In the genomic region with DNA sequence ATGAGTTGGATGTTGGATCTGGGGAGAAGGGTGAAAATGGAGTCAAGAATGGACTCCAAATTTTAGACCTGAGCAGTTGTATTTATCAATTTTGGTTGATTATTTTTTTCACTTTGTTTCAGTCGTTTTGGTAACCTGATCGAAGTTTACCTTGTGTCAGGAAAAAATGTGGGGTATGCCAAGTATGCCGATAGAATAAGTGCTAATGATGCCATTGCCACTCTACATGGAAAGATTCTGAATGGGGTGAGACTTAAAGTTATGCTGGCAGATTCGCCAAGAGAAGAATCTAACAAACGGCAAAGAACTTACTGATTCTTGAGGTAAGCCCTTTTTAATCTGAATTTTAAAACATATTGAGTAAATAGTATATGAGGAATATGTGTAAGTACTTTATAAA, we compare ENCODE assay signal across 1 cellular context.
TF ChIP-seq lines count a peak whose summit lies in the region.

No MANE protein-coding gene starts in this region.

TF ChIP-seq in H1, 55 proteins besides CTCF, POLR2A, EP300 and RAD21:
- TF ChIP-seq TEAD4 (IDR thresholded peaks at IDR 0.05; ENCODE audit: low read depth, low read length) (peak; percentile 98), SP1 (IDR thresholded peaks at IDR 0.05; ENCODE audit: low read depth, low read length) (no peak)
- TF ChIP-seq, protein P1, sequence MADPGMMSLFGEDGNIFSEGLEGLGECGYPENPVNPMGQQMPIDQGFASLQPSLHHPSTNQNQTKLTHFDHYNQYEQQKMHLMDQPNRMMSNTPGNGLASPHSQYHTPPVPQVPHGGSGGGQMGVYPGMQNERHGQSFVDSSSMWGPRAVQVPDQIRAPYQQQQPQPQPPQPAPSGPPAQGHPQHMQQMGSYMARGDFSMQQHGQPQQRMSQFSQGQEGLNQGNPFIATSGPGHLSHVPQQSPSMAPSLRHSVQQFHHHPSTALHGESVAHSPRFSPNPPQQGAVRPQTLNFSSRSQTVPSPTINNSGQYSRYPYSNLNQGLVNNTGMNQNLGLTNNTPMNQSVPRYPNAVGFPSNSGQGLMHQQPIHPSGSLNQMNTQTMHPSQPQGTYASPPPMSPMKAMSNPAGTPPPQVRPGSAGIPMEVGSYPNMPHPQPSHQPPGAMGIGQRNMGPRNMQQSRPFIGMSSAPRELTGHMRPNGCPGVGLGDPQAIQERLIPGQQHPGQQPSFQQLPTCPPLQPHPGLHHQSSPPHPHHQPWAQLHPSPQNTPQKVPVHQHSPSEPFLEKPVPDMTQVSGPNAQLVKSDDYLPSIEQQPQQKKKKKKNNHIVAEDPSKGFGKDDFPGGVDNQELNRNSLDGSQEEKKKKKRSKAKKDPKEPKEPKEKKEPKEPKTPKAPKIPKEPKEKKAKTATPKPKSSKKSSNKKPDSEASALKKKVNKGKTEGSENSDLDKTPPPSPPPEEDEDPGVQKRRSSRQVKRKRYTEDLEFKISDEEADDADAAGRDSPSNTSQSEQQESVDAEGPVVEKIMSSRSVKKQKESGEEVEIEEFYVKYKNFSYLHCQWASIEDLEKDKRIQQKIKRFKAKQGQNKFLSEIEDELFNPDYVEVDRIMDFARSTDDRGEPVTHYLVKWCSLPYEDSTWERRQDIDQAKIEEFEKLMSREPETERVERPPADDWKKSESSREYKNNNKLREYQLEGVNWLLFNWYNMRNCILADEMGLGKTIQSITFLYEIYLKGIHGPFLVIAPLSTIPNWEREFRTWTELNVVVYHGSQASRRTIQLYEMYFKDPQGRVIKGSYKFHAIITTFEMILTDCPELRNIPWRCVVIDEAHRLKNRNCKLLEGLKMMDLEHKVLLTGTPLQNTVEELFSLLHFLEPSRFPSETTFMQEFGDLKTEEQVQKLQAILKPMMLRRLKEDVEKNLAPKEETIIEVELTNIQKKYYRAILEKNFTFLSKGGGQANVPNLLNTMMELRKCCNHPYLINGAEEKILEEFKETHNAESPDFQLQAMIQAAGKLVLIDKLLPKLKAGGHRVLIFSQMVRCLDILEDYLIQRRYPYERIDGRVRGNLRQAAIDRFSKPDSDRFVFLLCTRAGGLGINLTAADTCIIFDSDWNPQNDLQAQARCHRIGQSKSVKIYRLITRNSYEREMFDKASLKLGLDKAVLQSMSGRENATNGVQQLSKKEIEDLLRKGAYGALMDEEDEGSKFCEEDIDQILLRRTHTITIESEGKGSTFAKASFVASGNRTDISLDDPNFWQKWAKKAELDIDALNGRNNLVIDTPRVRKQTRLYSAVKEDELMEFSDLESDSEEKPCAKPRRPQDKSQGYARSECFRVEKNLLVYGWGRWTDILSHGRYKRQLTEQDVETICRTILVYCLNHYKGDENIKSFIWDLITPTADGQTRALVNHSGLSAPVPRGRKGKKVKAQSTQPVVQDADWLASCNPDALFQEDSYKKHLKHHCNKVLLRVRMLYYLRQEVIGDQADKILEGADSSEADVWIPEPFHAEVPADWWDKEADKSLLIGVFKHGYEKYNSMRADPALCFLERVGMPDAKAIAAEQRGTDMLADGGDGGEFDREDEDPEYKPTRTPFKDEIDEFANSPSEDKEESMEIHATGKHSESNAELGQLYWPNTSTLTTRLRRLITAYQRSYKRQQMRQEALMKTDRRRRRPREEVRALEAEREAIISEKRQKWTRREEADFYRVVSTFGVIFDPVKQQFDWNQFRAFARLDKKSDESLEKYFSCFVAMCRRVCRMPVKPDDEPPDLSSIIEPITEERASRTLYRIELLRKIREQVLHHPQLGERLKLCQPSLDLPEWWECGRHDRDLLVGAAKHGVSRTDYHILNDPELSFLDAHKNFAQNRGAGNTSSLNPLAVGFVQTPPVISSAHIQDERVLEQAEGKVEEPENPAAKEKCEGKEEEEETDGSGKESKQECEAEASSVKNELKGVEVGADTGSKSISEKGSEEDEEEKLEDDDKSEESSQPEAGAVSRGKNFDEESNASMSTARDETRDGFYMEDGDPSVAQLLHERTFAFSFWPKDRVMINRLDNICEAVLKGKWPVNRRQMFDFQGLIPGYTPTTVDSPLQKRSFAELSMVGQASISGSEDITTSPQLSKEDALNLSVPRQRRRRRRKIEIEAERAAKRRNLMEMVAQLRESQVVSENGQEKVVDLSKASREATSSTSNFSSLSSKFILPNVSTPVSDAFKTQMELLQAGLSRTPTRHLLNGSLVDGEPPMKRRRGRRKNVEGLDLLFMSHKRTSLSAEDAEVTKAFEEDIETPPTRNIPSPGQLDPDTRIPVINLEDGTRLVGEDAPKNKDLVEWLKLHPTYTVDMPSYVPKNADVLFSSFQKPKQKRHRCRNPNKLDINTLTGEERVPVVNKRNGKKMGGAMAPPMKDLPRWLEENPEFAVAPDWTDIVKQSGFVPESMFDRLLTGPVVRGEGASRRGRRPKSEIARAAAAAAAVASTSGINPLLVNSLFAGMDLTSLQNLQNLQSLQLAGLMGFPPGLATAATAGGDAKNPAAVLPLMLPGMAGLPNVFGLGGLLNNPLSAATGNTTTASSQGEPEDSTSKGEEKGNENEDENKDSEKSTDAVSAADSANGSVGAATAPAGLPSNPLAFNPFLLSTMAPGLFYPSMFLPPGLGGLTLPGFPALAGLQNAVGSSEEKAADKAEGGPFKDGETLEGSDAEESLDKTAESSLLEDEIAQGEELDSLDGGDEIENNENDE (IDR thresholded peaks at IDR 0.05; ENCODE audit: insufficient replicate concordance, low read length): peak; percentile 17
